ENCODE assay signal across 8 cellular contexts in the genomic region with DNA sequence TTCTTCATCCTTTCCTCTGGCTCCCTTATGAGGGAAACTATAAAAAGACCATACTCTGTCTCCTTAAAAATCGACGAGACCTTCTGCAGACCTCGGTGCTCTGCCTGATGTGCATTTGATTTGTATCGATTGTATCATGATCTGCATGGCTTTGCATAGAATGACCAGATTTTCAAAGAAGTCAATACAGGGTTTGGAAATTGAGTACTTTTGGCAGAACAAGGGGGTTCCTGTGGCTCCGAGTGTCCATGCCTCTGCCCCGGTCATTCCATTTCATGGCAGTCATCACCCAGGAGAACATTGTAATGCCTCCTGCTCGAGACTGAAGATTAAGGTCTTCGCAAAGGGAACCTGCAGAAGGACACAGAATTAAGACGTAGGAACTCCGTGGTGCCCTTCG. TPM values are rescaled to one million over a fixed set of nuclear protein-coding genes. Genes with fewer than 3 reads are reported as not detected.
DNase-seq lines count a peak whose midpoint lies in the region; ATAC-seq and TF ChIP-seq lines count a peak whose summit lies in the region.

No MANE protein-coding gene starts in this region.

- no peaks in the 10 kb centered on the region for H3K27me3 Mint-ChIP-seq in T-helper 1 cell treated with Interleukin-12 subunit alpha and Interleukin-12 subunit beta and Interleukin-4 antibody, amounts not matched to agents 30 μg/mL and 1 μg/mL, for 36 hours (ENCODE audit: low read depth)
- peaks cover 18% of the 10 kb centered on the region for H3K27me3 Mint-ChIP-seq in endothelial cell (ENCODE audit: unreplicated experiment)

- H3K79me2 ChIP-seq in osteoblast (ENCODE audit: insufficient read depth, low read length) = peaks cover 39% of the 10 kb centered on the region

- no peak for ATAC-seq in GM18873 (IDR thresholded peaks at IDR 0.05; ENCODE audit: low FRiP score, unreplicated experiment)

- H3K9me3 Mint-ChIP-seq in T-helper 1 cell treated with Interleukin-12 subunit alpha and Interleukin-12 subunit beta and Interleukin-4 antibody, amounts not matched to agents 30 μg/mL and 1 μg/mL, for 36 hours = peaks cover 10% of the 10 kb centered on the region
- H3K9me3 Mint-ChIP-seq in endothelial cell (ENCODE audit: unreplicated experiment) = peaks cover 4% of the 10 kb centered on the region

- H3K4me2 ChIP-seq in osteoblast (ENCODE audit: insufficient read depth, low read length) = peak overlapping the region; percentile 95

- peaks cover 6% of the 10 kb centered on the region for H4K20me1 ChIP-seq in osteoblast (ENCODE audit: insufficient read depth, low read length)

- no peaks in the 10 kb centered on the region for H3K27me3 ChIP-seq in osteoblast (ENCODE audit: insufficient read depth, low read length)

- DNase-seq in T-helper 1 cell = no peak
- peak; percentile 39 for DNase-seq in OCI-M1 (lab: John Stamatoyannopoulos, UW)
- no peak for DNase-seq in endothelial cell (ENCODE audit: low spot score)
- DNase-seq in osteoblast (ENCODE audit: insufficient read length, low spot score, missing footprints) = peak; percentile 82
- DNase-seq in NCI-H1436 treated with DMSO at 0.1 percent for 48 hours (lab: John Stamatoyannopoulos, UW) = no peak
- no peak for DNase-seq in COLO668 (lab: John Stamatoyannopoulos, UW; ENCODE audit: unreplicated experiment)

- H3K36me3 Mint-ChIP-seq in T-helper 1 cell treated with Interleukin-12 subunit alpha and Interleukin-12 subunit beta and Interleukin-4 antibody, amounts not matched to agents 30 μg/mL and 1 μg/mL, for 36 hours (ENCODE audit: low read depth) = peaks cover 39% of the 10 kb centered on the region
- H3K36me3 Mint-ChIP-seq in endothelial cell (ENCODE audit: low read depth, unreplicated experiment) = peaks cover 30% of the 10 kb centered on the region

- H3K36me3 ChIP-seq in osteoblast (ENCODE audit: insufficient read depth, low read length) = peaks cover 24% of the 10 kb centered on the region

- TF ChIP-seq CTCF in endothelial cell (IDR thresholded peaks at IDR 0.05; ENCODE audit: unreplicated experiment) (no peak), osteoblast (IDR thresholded peaks at IDR 0.05; ENCODE audit: extremely low read depth, low read depth, low read length) (no peak)

- H3K4me3 Mint-ChIP-seq in T-helper 1 cell treated with Interleukin-12 subunit alpha and Interleukin-12 subunit beta and Interleukin-4 antibody, amounts not matched to agents 30 μg/mL and 1 μg/mL, for 36 hours = peak overlapping the region; percentile 88
- H3K4me3 Mint-ChIP-seq in endothelial cell (ENCODE audit: unreplicated experiment) = peak overlapping the region; percentile 99

- peaks cover 45% of the 10 kb centered on the region for H3K4me1 Mint-ChIP-seq in T-helper 1 cell treated with Interleukin-12 subunit alpha and Interleukin-12 subunit beta and Interleukin-4 antibody, amounts not matched to agents 30 μg/mL and 1 μg/mL, for 36 hours (ENCODE audit: low read depth)
- H3K4me1 Mint-ChIP-seq in endothelial cell (ENCODE audit: unreplicated experiment) = peaks cover 54% of the 10 kb centered on the region

- H3K27ac Mint-ChIP-seq in T-helper 1 cell treated with Interleukin-12 subunit alpha and Interleukin-12 subunit beta and Interleukin-4 antibody, amounts not matched to agents 30 μg/mL and 1 μg/mL, for 36 hours = peak overlapping the region; percentile 79
- H3K27ac Mint-ChIP-seq in endothelial cell (ENCODE audit: unreplicated experiment) = peak overlapping the region; percentile 98

- peak overlapping the region; percentile 80 for H3K27ac ChIP-seq in osteoblast (ENCODE audit: low read depth, low read length)

- peak overlapping the region; percentile 95 for H2AFZ ChIP-seq in osteoblast (ENCODE audit: low read length)

- H3K4me1 ChIP-seq in osteoblast (ENCODE audit: insufficient read depth, low read length) = peaks cover 14% of the 10 kb centered on the region

- no peaks in the 10 kb centered on the region for H3K9me3 ChIP-seq in osteoblast (ENCODE audit: low read depth, low read length)

- H3K4me3 ChIP-seq in osteoblast (ENCODE audit: insufficient read depth, low read length) = peak overlapping the region; percentile 95

RNA-seq across cellular contexts. Expression of a gene that starts 0.7 kb away (rescaled TPM):
- total RNA-seq in endothelial cell (ENCODE audit: unreplicated experiment) (55.3 TPM), osteoblast (7.6 and 10.9 TPM in 2 replicates)

RNA-seq across cellular contexts. Expression of a gene that starts 4.1 kb away (rescaled TPM):
- total RNA-seq in endothelial cell (ENCODE audit: unreplicated experiment) (0.23 TPM), osteoblast (not detected in 2 replicates)

RNA-seq across cellular contexts. Expression of a gene that starts 25.6 kb away (rescaled TPM):
- 80.0 TPM for total RNA-seq in endothelial cell (ENCODE audit: unreplicated experiment)
- total RNA-seq in osteoblast = 91.3 and 99.9 TPM in 2 replicates

RNA-seq across cellular contexts. Expression of a gene that starts 27.1 kb away (rescaled TPM):
- not detected for total RNA-seq in endothelial cell (ENCODE audit: unreplicated experiment)
- under 0.01 TPM in 2 replicates for total RNA-seq in osteoblast

Comparison
In these comparisons a context has a peak if more than half of its experiments do, and no peak if none do; other contexts are left out.
1. DNase-seq: peak in OCI-M1 (single experiment) and osteoblast (single experiment); none in T-helper 1 cell (0 of 5), endothelial cell (single experiment), NCI-H1436 treated with DMSO at 0.1 percent for 48 hours (single experiment) and COLO668 (single experiment).